In the genomic region with DNA sequence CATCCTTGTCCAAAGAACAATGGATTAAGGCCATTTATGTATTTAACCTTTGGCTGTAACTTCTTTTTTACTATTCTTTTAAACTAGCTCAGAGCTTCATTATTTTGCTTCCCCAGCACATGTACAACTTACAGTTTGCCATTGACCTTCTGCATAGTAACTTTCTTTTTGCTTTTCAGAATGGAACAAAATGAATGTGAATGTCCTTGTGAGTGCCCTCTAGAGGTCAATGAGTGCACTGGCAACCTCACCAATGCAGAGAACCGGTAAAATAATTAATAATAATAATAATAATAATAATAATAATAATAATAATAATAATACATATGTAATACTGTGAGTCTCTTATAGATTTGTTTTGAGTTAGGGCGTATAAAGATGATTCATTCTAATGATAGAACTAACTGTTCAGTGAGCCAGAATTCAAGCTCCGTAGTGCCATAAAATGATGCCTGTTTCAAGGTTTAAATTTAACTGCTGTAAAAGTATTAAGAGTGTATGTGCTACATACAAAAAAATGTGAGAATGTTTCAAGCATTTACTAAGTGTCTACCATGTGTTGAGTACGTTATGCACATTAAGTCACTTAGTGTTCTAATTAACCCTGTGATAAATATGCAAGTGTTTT, we compare ENCODE assay signal across 8 cellular contexts.
DNase-seq lines count a peak whose midpoint lies in the region; ATAC-seq lines count a peak whose summit lies in the region.

No MANE protein-coding gene starts in this region.

- DNase-seq in COLO829 (ENCODE audit: low spot score) (peak; percentile 23), adipocyte (ENCODE audit: low read depth) (peak; percentile 67), kidney tubule cell (ENCODE audit: low spot score) (peak; percentile 25), mesenteric fat pad (ENCODE audit: low spot score) (no peak), 8988T (no peak), NCI-H2107 (lab: John Stamatoyannopoulos, UW) (no peak)

- H3K36me3 ChIP-seq in adipocyte (ENCODE audit: control insufficient read depth, insufficient read depth, low read length, severe bottlenecking): peaks cover 27% of the 10 kb centered on the region

- H3K9ac ChIP-seq in adipocyte (ENCODE audit: low read length): no peak overlapping the region

- no peak overlapping the region for H3K4me3 ChIP-seq in adipocyte (ENCODE audit: low read length)

- H3K27me3 ChIP-seq in adipocyte (replicated peaks; ENCODE audit: control insufficient read depth, insufficient read depth, low read length): no peaks in the 10 kb centered on the region

- peaks cover 13% of the 10 kb centered on the region for H3K4me1 ChIP-seq in adipocyte (ENCODE audit: control insufficient read depth, insufficient read depth, low read length)

- no peaks in the 10 kb centered on the region for H3K9me3 ChIP-seq in adipocyte (ENCODE audit: control insufficient read depth, low read length)

- peak; percentile 69 for ATAC-seq in HG02852 (IDR thresholded peaks at IDR 0.05; ENCODE audit: unreplicated experiment)
- ATAC-seq in HG03159 (IDR thresholded peaks at IDR 0.05; ENCODE audit: unreplicated experiment): no peak

Comparison
In these comparisons a context has a peak if more than half of its experiments do, and no peak if none do; other contexts are left out.
1. DNase-seq: peak in COLO829 (single experiment), adipocyte (single experiment) and kidney tubule cell (single experiment); none in mesenteric fat pad (single experiment), 8988T (single experiment) and NCI-H2107 (single experiment).